Comparison of ENCODE assay signal across 15 cellular contexts in genomic region chr7:45447296-45447695, GRCh38.
DNase-seq lines count a peak whose midpoint lies in the region; TF ChIP-seq lines count a peak whose summit lies in the region.
"Had no signal": no experiment of that assay in that cellular context is flagged by ENCODE, and none has a peak within 500 bp of the region (broad histone marks: within the 10 kb centered on the region; RNA-seq: fewer than 3 reads in every experiment).

No MANE protein-coding gene starts in this region.

- intact Hi-C loops in mammary epithelial cell (cut with micrococcal nuclease) (no loop called here), cardiac septum (cut with DNase I) (no loop called here)

- CTCF ChIA-PET in mammary epithelial cell (lab: Charles Lee; ENCODE audit: low non-redundant PET), result no interaction called here

- H2AK5ac ChIP-seq in trophoblast cell (ENCODE audit: low read length), result no peak overlapping the region

- H2BK5ac ChIP-seq in trophoblast cell (ENCODE audit: low read depth, low read length, poor library complexity), result no peak overlapping the region

- no peak overlapping the region for H3K18ac ChIP-seq in trophoblast cell (ENCODE audit: low read length)

- H3K9ac ChIP-seq in OCI-LY3 (ENCODE audit: low read length) (peak overlapping the region; percentile 46; the same call in 1 of the 2 replicates), mammary epithelial cell (ENCODE audit: insufficient read depth, low read length) (no peak overlapping the region), trophoblast cell (ENCODE audit: low read length) (no peak overlapping the region)

- H3K36me3 ChIP-seq in OCI-LY3 (replicated peaks; ENCODE audit: low read depth, low read length) (no peaks in the 10 kb centered on the region), mammary epithelial cell (ENCODE audit: insufficient read depth, low read length) (no peaks in the 10 kb centered on the region), trophoblast cell (ENCODE audit: control insufficient read depth in 1 of 2, insufficient read depth in 2 of 2, low read length in 2 of 2) (no peaks in the 10 kb centered on the region)
- H3K36me3 ChIP-seq: BE2C had no signal

- in situ Hi-C loops in mammary epithelial cell (cut with MboI; ENCODE audit: low sequenced_read_pairs in 2 of 2), result no loop called here

- TF ChIP-seq CTCF in OCI-LY3 (IDR thresholded peaks at IDR 0.05; ENCODE audit: low read depth, low read length) (no peak), mammary epithelial cell (conservative IDR thresholded peaks at IDR 0.05 in 1 of 2, IDR thresholded peaks at IDR 0.05 in 1 of 2; ENCODE audit: extremely low read depth in 1 of 2, insufficient read depth in 1 of 2, low read depth in 1 of 2, low read length in 2 of 2) (no peak), fibroblast of villous mesenchyme (IDR thresholded peaks at IDR 0.05; ENCODE audit: insufficient read depth, low read depth, low read length) (no peak)

- H3K4me1 ChIP-seq in OCI-LY3 (ENCODE audit: low read length) (peaks cover 69% of the 10 kb centered on the region), mammary epithelial cell (ENCODE audit: insufficient read depth, low read length) (peaks cover 34% of the 10 kb centered on the region), trophoblast cell (ENCODE audit: control insufficient read depth in 1 of 2, insufficient read depth in 2 of 2, low read length in 2 of 2) (no peaks in the 10 kb centered on the region)
- H3K4me1 ChIP-seq: BE2C had no signal

- 0% methylated on average over 1 of the region's 1 CpG for WGBS in mammary epithelial cell (ENCODE audit: low coverage, missing lambda C conversion rate)
- WGBS in trophoblast cell (ENCODE audit: extremely low coverage, insufficient coverage, insufficient read length), result no CpG with 5 or more reads among the region's 1 CpG

- no peak overlapping the region for H2BK120ac ChIP-seq in trophoblast cell (ENCODE audit: insufficient read depth, low read length, poor library complexity)

- H3K27me3 ChIP-seq in OCI-LY3 (ENCODE audit: low read depth, low read length) (no peaks in the 10 kb centered on the region), mammary epithelial cell (ENCODE audit: insufficient read depth, low read length) (no peaks in the 10 kb centered on the region), trophoblast cell (ENCODE audit: insufficient read depth, low read length) (no peaks in the 10 kb centered on the region)
- H3K27me3 ChIP-seq: BE2C had no signal

- no peak overlapping the region for H3K23ac ChIP-seq in trophoblast cell (ENCODE audit: low read length)

- H3K14ac ChIP-seq in trophoblast cell (ENCODE audit: low read length), result no peak overlapping the region

- BruUV-seq in mammary epithelial cell (replicated peaks; lab: Mats Ljungman, UMichigan), result no TSS peak

- H4K8ac ChIP-seq in trophoblast cell (ENCODE audit: low read depth, low read length), result no peak overlapping the region

- peak; percentile 70 for DNase-seq in mammary epithelial cell
- DNase-seq in fibroblast of villous mesenchyme (ENCODE audit: low read depth), result peak; percentile 2
- peak; percentile 4 to 83 for DNase-seq in trophoblast cell
- no peak for DNase-seq in globus pallidus (ENCODE audit: low spot score)
- DNase-seq in iPS-NIHi7 (ENCODE audit: extremely low spot score), result no peak
- no peak for DNase-seq in cardiac septum (ENCODE audit: low spot score)
- DNase-seq: ACHN; BE2C; C1 segment of cervical spinal cord; CD4-positive, CD25-positive, alpha-beta regulatory T cell; CD8-positive, alpha-beta memory T cell; COR-L47; GOT3; H9 had no signal

- peak overlapping the region; percentile 95 for H3K27ac ChIP-seq in OCI-LY3 (ENCODE audit: low read length)
- peak overlapping the region; percentile 83 for H3K27ac ChIP-seq in mammary epithelial cell (ENCODE audit: insufficient read depth, low read depth, low read length)
- H3K27ac ChIP-seq in trophoblast cell (ENCODE audit: low read depth, low read length), result no peak overlapping the region

- H4K91ac ChIP-seq in trophoblast cell (ENCODE audit: low read depth, low read length), result no peak overlapping the region

- no peaks in the 10 kb centered on the region; the same call in none of the 2 replicates for H3K9me3 ChIP-seq in OCI-LY3 (ENCODE audit: insufficient read depth, low read length)
- H3K9me3 ChIP-seq in mammary epithelial cell (replicated peaks; ENCODE audit: insufficient read depth, low read length), result no peaks in the 10 kb centered on the region
- H3K9me3 ChIP-seq in trophoblast cell (ENCODE audit: insufficient read depth, low read depth, low read length), result no peaks in the 10 kb centered on the region
- H3K9me3 ChIP-seq: BE2C had no signal

- H3K4me3 ChIP-seq in OCI-LY3 (ENCODE audit: low read length) (no peak overlapping the region), mammary epithelial cell (replicated peaks in 1 of 3; ENCODE audit: insufficient read depth in 1 of 3, low read depth in 2 of 3, low read length in 3 of 3) (no peak overlapping the region), fibroblast of villous mesenchyme (ENCODE audit: low read depth, low read length) (no peak overlapping the region), trophoblast cell (ENCODE audit: low read depth, low read length) (no peak overlapping the region)

- H4K20me1 ChIP-seq in OCI-LY3 (ENCODE audit: insufficient read depth, low read length) (no peaks in the 10 kb centered on the region), mammary epithelial cell (ENCODE audit: insufficient read depth, low read length) (no peaks in the 10 kb centered on the region)

- H4K12ac ChIP-seq in trophoblast cell (ENCODE audit: low read depth, low read length), result no peak overlapping the region

- dilution Hi-C loops in mammary epithelial cell (cut with HindIII; ENCODE audit: low sequenced_read_pairs), result no loop called here

- H3K4ac ChIP-seq in trophoblast cell (ENCODE audit: low read depth, low read length), result no peak overlapping the region

- H3K79me2 ChIP-seq in OCI-LY3 (ENCODE audit: low read length) (no peaks in the 10 kb centered on the region), mammary epithelial cell (ENCODE audit: insufficient read depth, low read length) (no peaks in the 10 kb centered on the region), trophoblast cell (ENCODE audit: control insufficient read depth, insufficient read depth, low read length, poor library complexity) (no peaks in the 10 kb centered on the region)

- H3K4me2 ChIP-seq in OCI-LY3 (ENCODE audit: low read length), result peak overlapping the region; percentile 47; the same call in 1 of the 2 replicates
- H3K4me2 ChIP-seq in mammary epithelial cell (ENCODE audit: insufficient read depth, low read depth, low read length), result no peak overlapping the region
- no peak overlapping the region for H3K4me2 ChIP-seq in trophoblast cell (ENCODE audit: low read length)

- no peak overlapping the region for H2AFZ ChIP-seq in OCI-LY3 (ENCODE audit: low read depth, low read length)
- H2AFZ ChIP-seq in mammary epithelial cell (ENCODE audit: low read depth, low read length), result peak overlapping the region; percentile 27
- no peak overlapping the region for H2AFZ ChIP-seq in trophoblast cell (ENCODE audit: insufficient read depth, low read length, poor library complexity)

- no peaks in the 10 kb centered on the region for H3K79me1 ChIP-seq in trophoblast cell (ENCODE audit: low read length)

- no peak overlapping the region for H2BK12ac ChIP-seq in trophoblast cell (ENCODE audit: low read length)

Comparison
In these comparisons a context has a peak if more than half of its experiments do, and no peak if none do; other contexts are left out.
1. DNase-seq: peak in mammary epithelial cell (single experiment), fibroblast of villous mesenchyme (single experiment) and trophoblast cell (2 of 2); none in globus pallidus (single experiment), iPS-NIHi7 (single experiment) and cardiac septum (single experiment).